ENCODE assay signal across 24 cellular contexts in genomic region chr6:163289445-163289844, GRCh38.
"Had no signal": no experiment of that assay in that cellular context is flagged by ENCODE, and none has a peak within 500 bp of the region (broad histone marks: within the 10 kb centered on the region; RNA-seq: fewer than 3 reads in every experiment).

No MANE protein-coding gene starts in this region.

- H3K4me3 Mint-ChIP-seq: naive thymus-derived CD8-positive, alpha-beta T cell; stimulated activated naive CD8-positive, alpha-beta T cell treated with anti-CD3 and anti-CD28 coated beads, Interleukin-15, amount 100 ng/mL, for 72 hours had no signal

- H3K9ac ChIP-seq: parathyroid adenoma had no signal

- H3K9me3 ChIP-seq: esophagus muscularis mucosa, left lung, lower lobe of right lung, neutrophil, right lobe of liver, suprapubic skin, transverse colon, vagina had no signal

- H2AFZ ChIP-seq: hepatocyte, parathyroid adenoma had no signal

- H3K4me1 ChIP-seq: esophagus muscularis mucosa, foreskin keratinocyte, left lung, lower lobe of right lung, parathyroid adenoma, right lobe of liver, suprapubic skin, transverse colon, vagina had no signal

- H3K4me1 Mint-ChIP-seq: naive thymus-derived CD8-positive, alpha-beta T cell; stimulated activated naive CD8-positive, alpha-beta T cell treated with anti-CD3 and anti-CD28 coated beads, Interleukin-15, amount 100 ng/mL, for 72 hours had no signal

- H3K27ac ChIP-seq: coronary artery, esophagus muscularis mucosa, foreskin keratinocyte, hepatocyte, left lung, lower lobe of right lung, neutrophil, parathyroid adenoma, right lobe of liver, suprapubic skin, transverse colon, vagina had no signal

- H3K36me3 ChIP-seq: esophagus muscularis mucosa, left lung, lower lobe of right lung, neutrophil, right lobe of liver, suprapubic skin, transverse colon, vagina had no signal

- H3K4me2 ChIP-seq: hepatocyte, smooth muscle cell had no signal

- ATAC-seq: foreskin keratinocyte; left lung; lower lobe of right lung; naive thymus-derived CD8-positive, alpha-beta T cell; right lobe of liver; stimulated activated naive CD8-positive, alpha-beta T cell treated with anti-CD3 and anti-CD28 coated beads, Interleukin-15, amount 100 ng/mL, for 72 hours had no signal

- DNase-seq: dermis blood vessel endothelial cell; effector memory CD4-positive, alpha-beta T cell; foreskin keratinocyte; kidney; left lung; lower lobe of right lung; naive thymus-derived CD8-positive, alpha-beta T cell; right lobe of liver; stimulated activated CD4-positive, alpha-beta T cell treated with anti-CD3 and anti-CD28 coated beads, Interleukin-12 subunit alpha, Interleukin-12 subunit beta, amount 100 ng/mL, for 4 hours; stimulated activated CD4-positive, alpha-beta T cell treated with anti-CD3 and anti-CD28 coated beads, Interleukin-1b, Interleukin-23, amount 100 ng/mL, for 48 hours; stimulated activated CD4-positive, alpha-beta T cell treated with anti-CD3 and anti-CD28 coated beads, Interleukin-4, amount 100 ng/mL, for 1 hour; stimulated activated CD8-positive, alpha-beta memory T cell treated with anti-CD3 and anti-CD28 coated beads, Interleukin-4, amount 100 ng/mL, for 48 hours; stimulated activated naive CD4-positive, alpha-beta T cell; stimulated activated naive CD8-positive, alpha-beta T cell treated with anti-CD3 and anti-CD28 coated beads, Interleukin-15, amount 100 ng/mL, for 72 hours; transverse colon had no signal

- H3K36me3 Mint-ChIP-seq: naive thymus-derived CD8-positive, alpha-beta T cell had no signal

- H3K79me2 ChIP-seq: hepatocyte, parathyroid adenoma had no signal

- H3K4me3 ChIP-seq: coronary artery, esophagus muscularis mucosa, hepatocyte, left lung, lower lobe of right lung, right lobe of liver, smooth muscle cell, suprapubic skin, transverse colon, vagina had no signal

- H3K27me3 Mint-ChIP-seq: progenitor cell of endocrine pancreas had no signal

- H3K27ac Mint-ChIP-seq: naive thymus-derived CD8-positive, alpha-beta T cell; progenitor cell of endocrine pancreas; stimulated activated naive CD8-positive, alpha-beta T cell treated with anti-CD3 and anti-CD28 coated beads, Interleukin-15, amount 100 ng/mL, for 72 hours had no signal

- H3K9me3 Mint-ChIP-seq: stimulated activated naive CD8-positive, alpha-beta T cell treated with anti-CD3 and anti-CD28 coated beads, Interleukin-15, amount 100 ng/mL, for 72 hours had no signal

- H3K27me3 ChIP-seq: esophagus muscularis mucosa, foreskin keratinocyte, hepatocyte, left lung, neutrophil, right lobe of liver, suprapubic skin, transverse colon, vagina had no signal
